ENCODE assay signal across 8 cellular contexts in genomic region chr1:51616490-51616889, GRCh38. TPM values are rescaled to one million over a fixed set of nuclear protein-coding genes. Genes with fewer than 3 reads are reported as not detected.
DNase-seq lines count a peak whose midpoint lies in the region; TF ChIP-seq lines count a peak whose summit lies in the region.

No MANE protein-coding gene starts in this region.

- intact Hi-C loops in dorsolateral prefrontal cortex (cut with DNase I): loop anchor here (1.0 to 5.0 kb wide), 2 partner anchors 18 to 34 kb away; no protein-coding TSS in a partner anchor

- no peaks in the 10 kb centered on the region for H3K9me3 ChIP-seq in Karpas-422 (ENCODE audit: low read length)
- no peaks in the 10 kb centered on the region for H3K9me3 ChIP-seq in neural progenitor cell (ENCODE audit: low read depth)

- peaks cover 5% of the 10 kb centered on the region for H3K4me1 Mint-ChIP-seq in neural progenitor cell

- no peaks in the 10 kb centered on the region for H3K27me3 Mint-ChIP-seq in neural progenitor cell (ENCODE audit: insufficient read depth, low read depth)

- H3K79me2 ChIP-seq in Karpas-422 (ENCODE audit: low read length): no peaks in the 10 kb centered on the region; the same call in 1 of the 2 replicates
- peaks cover 37% of the 10 kb centered on the region for H3K79me2 ChIP-seq in neural progenitor cell (ENCODE audit: low read depth)

- H2AFZ ChIP-seq in Karpas-422 (ENCODE audit: low read length) (peak overlapping the region; percentile 93), neural progenitor cell (replicated peaks) (no peak overlapping the region)

- H3K36me3 ChIP-seq in Karpas-422 (ENCODE audit: insufficient read depth, low read length): no peaks in the 10 kb centered on the region
- H3K36me3 ChIP-seq in neural progenitor cell: no peaks in the 10 kb centered on the region

- peak overlapping the region; percentile 99 for H3K4me3 Mint-ChIP-seq in neural progenitor cell

- H3K27ac ChIP-seq in Karpas-422 (ENCODE audit: low read length) (no peak overlapping the region), dorsolateral prefrontal cortex (peak overlapping the region in 53 of 59 donors; percentile 3 to 97 (median 90)), neural progenitor cell (no peak overlapping the region)

- no peaks in the 10 kb centered on the region for H3K9me2 ChIP-seq in Karpas-422 (replicated peaks; ENCODE audit: insufficient read depth, low read length)

- H3K4me1 ChIP-seq in Karpas-422 (ENCODE audit: low read length) (peaks cover 22% of the 10 kb centered on the region), neural progenitor cell (peaks cover 6% of the 10 kb centered on the region)

- peak overlapping the region; percentile 41 for H3K4me3 ChIP-seq in AG10803 (ENCODE audit: low read length)
- peak overlapping the region; percentile 94 for H3K4me3 ChIP-seq in Karpas-422 (ENCODE audit: low read length)
- peak overlapping the region; percentile 59 to 99 (median 87) for H3K4me3 ChIP-seq in dorsolateral prefrontal cortex
- peak overlapping the region; percentile 72 for H3K4me3 ChIP-seq in neural progenitor cell

- no peaks in the 10 kb centered on the region for H3K36me3 Mint-ChIP-seq in neural progenitor cell

- no peaks in the 10 kb centered on the region for H3K9me3 Mint-ChIP-seq in neural progenitor cell

- H3F3A ChIP-seq in neural progenitor cell (ENCODE audit: low read depth): no peaks in the 10 kb centered on the region

- no peak for TF ChIP-seq POLR2A in erythroblast (IDR thresholded peaks at IDR 0.05; ENCODE audit: low read length)

- TF ChIP-seq CTCF in AG10803 (conservative IDR thresholded peaks at IDR 0.05; ENCODE audit: low read length): no peak
- peak in 1 of 56 donors; percentile 6 for TF ChIP-seq CTCF in dorsolateral prefrontal cortex (IDR thresholded peaks at IDR 0.05 in 54 of 56, conservative IDR thresholded peaks at IDR 0.05 in 2 of 56; ENCODE audit: low read depth in 1 of 56, partially characterized antibody in 56 of 56)
- no peak for TF ChIP-seq CTCF in neural progenitor cell (IDR thresholded peaks at IDR 0.05)

- no peak for DNase-seq in AG10803 (ENCODE audit: low read depth)
- no peak for DNase-seq in Karpas-422
- DNase-seq in dorsolateral prefrontal cortex: no peak
- no peak for DNase-seq in neural progenitor cell (ENCODE audit: low spot score)
- no peak for DNase-seq in NCI-H82 (lab: John Stamatoyannopoulos, UW)
- DNase-seq in amygdala (lab: John Stamatoyannopoulos, UW): no peak
- DNase-seq in erythroblast (lab: John Stamatoyannopoulos, UW): no peak
- DNase-seq in activated CD4-positive, alpha-beta T cell treated with anti-CD3 and anti-CD28 coated beads for 1 hour: no peak

- no peaks in the 10 kb centered on the region for H3K27me3 ChIP-seq in Karpas-422 (ENCODE audit: low read length)
- H3K27me3 ChIP-seq in dorsolateral prefrontal cortex: no peaks in the 10 kb centered on the region
- H3K27me3 ChIP-seq in neural progenitor cell: no peaks in the 10 kb centered on the region

- no peaks in the 10 kb centered on the region; the same call in none of the 2 replicates for H4K20me1 ChIP-seq in Karpas-422 (ENCODE audit: insufficient read depth, low read depth, low read length)
- no peaks in the 10 kb centered on the region for H4K20me1 ChIP-seq in neural progenitor cell (ENCODE audit: low read depth)

- H3K4me2 ChIP-seq in Karpas-422 (ENCODE audit: low read depth, low read length, poor library complexity, severe bottlenecking) (peak overlapping the region; percentile 88), neural progenitor cell (peak overlapping the region; percentile 85)

- H3K27ac Mint-ChIP-seq in neural progenitor cell: no peak overlapping the region

- peak overlapping the region; percentile 52 for H3K9ac ChIP-seq in Karpas-422 (ENCODE audit: low read length)
- no peak overlapping the region for H3K9ac ChIP-seq in neural progenitor cell

RNA-seq across cellular contexts. Expression of gene OSBPL9, which starts 0.4 kb away (rescaled TPM):
- total RNA-seq in Karpas-422 (2014; rRNA removed; shearing (Covaris generic); ENCODE audit: low replicate concordance): 62.7 and 128 TPM in 2 replicates
- total RNA-seq in dorsolateral prefrontal cortex (100 to 1,000 TPM in 1 of 120 experiments, 10 to 100 TPM in 119; 37.0 to 103 (median 54.2) TPM), neural progenitor cell (ENCODE audit: low replicate concordance) (112 and 149 TPM in 2 replicates)

Comparison
In these comparisons a context has a peak if more than half of its experiments do, and no peak if none do; other contexts are left out.
1. H3K4me3 ChIP-seq: peak in every context shown above with its lines; median percentile 94 in Karpas-422; 87 in dorsolateral prefrontal cortex; 72 in neural progenitor cell; 41 in AG10803.
2. H3K27ac ChIP-seq: peak in dorsolateral prefrontal cortex (53 of 59); none in Karpas-422 (single experiment) and neural progenitor cell (single experiment).